Comparison of ENCODE assay signal across 18 cellular contexts in the genomic region with DNA sequence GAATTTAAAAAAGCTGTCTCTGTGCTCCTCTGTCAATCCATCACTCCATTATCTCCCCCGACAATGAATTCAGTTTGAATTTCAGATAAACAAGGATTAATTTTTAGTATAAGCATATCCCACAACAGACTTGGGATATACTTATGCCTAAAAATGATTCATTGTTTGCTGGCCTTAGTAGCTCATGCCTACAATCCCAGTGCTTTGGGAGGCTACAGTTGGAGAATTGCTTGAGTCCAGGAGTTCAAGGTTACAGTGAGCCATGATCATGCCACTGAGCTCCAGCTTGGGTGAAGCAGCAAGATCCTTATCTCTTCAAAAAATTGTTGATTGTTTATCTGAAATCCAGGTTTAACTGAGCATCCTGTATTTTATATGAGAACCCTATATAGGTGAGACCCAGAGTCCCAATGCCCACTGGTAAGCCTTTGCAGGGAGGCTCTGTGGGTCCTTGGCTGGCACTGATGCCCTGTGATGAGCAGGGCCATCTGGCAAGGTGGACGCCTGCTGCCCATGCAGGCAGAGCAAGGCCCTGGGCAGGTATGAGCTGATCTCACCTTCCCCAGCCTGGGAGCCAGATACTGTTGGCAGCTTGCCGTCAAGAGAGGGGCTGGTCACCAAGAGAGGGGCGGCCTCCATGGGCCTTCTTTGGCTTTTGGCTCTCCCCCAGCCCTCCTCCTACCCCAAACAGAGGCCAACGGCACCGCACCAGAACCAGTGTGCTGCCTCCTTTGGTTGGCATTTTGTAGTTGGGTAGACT.
DNase-seq lines count a peak whose midpoint lies in the region; ATAC-seq and TF ChIP-seq lines count a peak whose summit lies in the region.
"Had no signal": no experiment of that assay in that cellular context is flagged by ENCODE, and none has a peak within 500 bp of the region (broad histone marks: within the 10 kb centered on the region; RNA-seq: fewer than 3 reads in every experiment).

No MANE protein-coding gene starts in this region.

- peaks cover 17% of the 10 kb centered on the region for H3K36me3 Mint-ChIP-seq in endothelial cell (ENCODE audit: low read depth, unreplicated experiment)

- ATAC-seq in mucosa of descending colon (peak; percentile 23), HG02840 (IDR thresholded peaks at IDR 0.05; ENCODE audit: low FRiP score, unreplicated experiment) (no peak), GM18909 (IDR thresholded peaks at IDR 0.05; ENCODE audit: poor library complexity, unreplicated experiment) (no peak)

- CTCF ChIA-PET in RWPE1 (lab: Yijun Ruan, JAX) = no interaction called here

- POLR2A ChIA-PET in RWPE1 (lab: Yijun Ruan, JAX; ENCODE audit: low non-redundant PET) = no interaction called here

- peak overlapping the region; percentile 63 for H3K4me3 Mint-ChIP-seq in endothelial cell (ENCODE audit: unreplicated experiment)

- H3K27me3 Mint-ChIP-seq in endothelial cell (ENCODE audit: unreplicated experiment) = peaks cover 2% of the 10 kb centered on the region

- peaks cover 4% of the 10 kb centered on the region for H3K4me1 ChIP-seq in mucosa of descending colon (ENCODE audit: low read depth)

- H3K27ac ChIP-seq in RWPE1 = peak overlapping the region; percentile 51
- H3K27ac ChIP-seq: HL-60, KMS-11 had no signal

- no peak overlapping the region for H3K4me3 ChIP-seq in mucosa of descending colon

- peaks cover 26% of the 10 kb centered on the region for H3K4me1 Mint-ChIP-seq in endothelial cell (ENCODE audit: unreplicated experiment)

- DNase-seq in RWPE1 (ENCODE audit: low spot score) (no peak), endothelial cell (ENCODE audit: low spot score) (no peak), mucosa of descending colon (no peak), DMS53 (lab: John Stamatoyannopoulos, UW) (no peak), HK-2 (ENCODE audit: unreplicated experiment) (no peak)
- DNase-seq: BE2C, EL, NCI-H1092 treated with DMSO at 0.1 percent for 48 hours, NCI-H1436 treated with DMSO at 0.1 percent for 48 hours, NCI-H1930, NCI-H345, NCI-H524, NCI-H82, Right ventricle myocardium superior had no signal

- no peaks in the 10 kb centered on the region for H3K9me3 ChIP-seq in mucosa of descending colon

- no peak for TF ChIP-seq CTCF in RWPE1 (conservative IDR thresholded peaks at IDR 0.05; ENCODE audit: low read depth)
- TF ChIP-seq CTCF in endothelial cell (IDR thresholded peaks at IDR 0.05; ENCODE audit: unreplicated experiment) = no peak
- no peak for TF ChIP-seq CTCF in mucosa of descending colon (IDR thresholded peaks at IDR 0.05)

- no peak overlapping the region for H3K27ac Mint-ChIP-seq in endothelial cell (ENCODE audit: unreplicated experiment)

- H3K9me3 Mint-ChIP-seq in endothelial cell (ENCODE audit: unreplicated experiment) = no peaks in the 10 kb centered on the region

- H3K36me3 ChIP-seq in mucosa of descending colon (ENCODE audit: low read depth) = no peaks in the 10 kb centered on the region
- H3K36me3 ChIP-seq: BE2C had no signal

- intact Hi-C loops in mucosa of descending colon (cut with DNase I, micrococcal nuclease) = no loop called here
